8 cellular contexts compared by ENCODE assay signal in the genomic region with DNA sequence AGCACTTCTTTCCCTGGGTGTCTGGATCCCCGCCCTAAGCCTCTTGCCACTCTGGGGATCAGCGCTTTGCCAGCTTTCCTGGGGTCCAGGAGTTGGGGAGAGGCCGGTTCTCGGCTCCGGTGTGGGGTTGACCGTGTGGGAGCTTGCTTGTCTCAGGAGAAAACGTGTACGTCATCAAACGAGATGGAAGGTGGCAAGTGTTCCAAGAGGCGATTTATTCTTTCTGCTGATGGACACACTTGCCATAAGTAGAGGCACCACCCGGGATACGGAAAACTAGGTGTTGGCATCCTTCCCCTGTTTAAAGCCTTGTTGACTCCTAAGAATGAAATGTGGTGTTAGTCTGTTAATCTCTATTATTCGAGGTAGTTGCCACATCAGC. TPM values are rescaled to one million over a fixed set of nuclear protein-coding genes. Genes with fewer than 3 reads are reported as not detected.
DNase-seq lines count a peak whose midpoint lies in the region; ATAC-seq, FAIRE-seq and TF ChIP-seq lines count a peak whose summit lies in the region.

No MANE protein-coding gene starts in this region.

- H3K4me3 ChIP-seq in GM06990 (replicated peaks; ENCODE audit: low read depth, low read length) (peak overlapping the region; percentile 99), keratinocyte (ENCODE audit: control insufficient read depth in 2 of 3, extremely low read depth in 1 of 3, insufficient read depth in 2 of 3, low read depth in 1 of 3, low read length in 3 of 3) (peak overlapping the region; percentile 89 to 99 (median 98))

- H3K9ac ChIP-seq in keratinocyte (ENCODE audit: control insufficient read depth, extremely low read depth, insufficient read depth, low read length) = peak overlapping the region; percentile 98

- H3K79me2 ChIP-seq in keratinocyte (ENCODE audit: control insufficient read depth, insufficient read depth, low read length) = peaks cover 72% of the 10 kb centered on the region

- H3K4me1 Mint-ChIP-seq in activated naive CD8-positive, alpha-beta T cell (ENCODE audit: low read depth) = peaks cover 44% of the 10 kb centered on the region

- H3K27me3 ChIP-seq in GM06990 (replicated peaks; ENCODE audit: control insufficient read depth, insufficient read depth, low read length) (no peaks in the 10 kb centered on the region), keratinocyte (ENCODE audit: control insufficient read depth, extremely low read depth, insufficient read depth, low read length) (no peaks in the 10 kb centered on the region)

- H2AFZ ChIP-seq in keratinocyte (ENCODE audit: control insufficient read depth, low read length) = peak overlapping the region; percentile 94

- H3K36me3 Mint-ChIP-seq in activated naive CD8-positive, alpha-beta T cell = peaks cover 27% of the 10 kb centered on the region

- peak; percentile 27 for ATAC-seq in HG02970 (IDR thresholded peaks at IDR 0.05; ENCODE audit: low FRiP score, unreplicated experiment)

- no peak for DNase-seq in GM06990 (ENCODE audit: extremely low read depth, insufficient read length)
- DNase-seq in keratinocyte (ENCODE audit: low read depth, low spot score) = no peak
- no peak for DNase-seq in A172 (ENCODE audit: low spot score)
- no peak for DNase-seq in iPS-NIHi7 (ENCODE audit: extremely low spot score)
- DNase-seq in NCI-H226 = no peak

- peak overlapping the region; percentile 100 for H3K27ac Mint-ChIP-seq in activated naive CD8-positive, alpha-beta T cell

- H3K4me3 Mint-ChIP-seq in activated naive CD8-positive, alpha-beta T cell = peak overlapping the region; percentile 100

- H3K27ac ChIP-seq in keratinocyte (ENCODE audit: control insufficient read depth, insufficient read depth, low read length) (peak overlapping the region; percentile 99), temporal lobe (ENCODE audit: low read depth, low read length) (peak overlapping the region; percentile 76)

- peak overlapping the region; percentile 91 for H3K4me2 ChIP-seq in keratinocyte (ENCODE audit: control insufficient read depth, extremely low read depth, insufficient read depth, low read depth, low read length)

- H3K9me3 Mint-ChIP-seq in activated naive CD8-positive, alpha-beta T cell (ENCODE audit: low read depth) = no peaks in the 10 kb centered on the region

- H3K9me3 ChIP-seq in keratinocyte (ENCODE audit: control insufficient read depth, low read depth, low read length) = no peaks in the 10 kb centered on the region

- FAIRE-seq in keratinocyte (lab: Jason Lieb, UNC) = no peak

- no peaks in the 10 kb centered on the region for H3K27me3 Mint-ChIP-seq in activated naive CD8-positive, alpha-beta T cell

- H4K20me1 ChIP-seq in keratinocyte (ENCODE audit: control insufficient read depth, extremely low read depth, insufficient read depth, low read length) = peaks cover 12% of the 10 kb centered on the region

- dilution Hi-C loops in keratinocyte (cut with MboI; ENCODE audit: extremely low pct_ligation_motif_present, low sequenced_read_pairs) = no loop called here

- TF ChIP-seq CTCF in GM06990 (IDR thresholded peaks at IDR 0.05; ENCODE audit: insufficient read depth, low read length, poor library complexity, severe bottlenecking) (no peak), keratinocyte (optimal IDR thresholded peaks at IDR 0.05 in 1 of 3, IDR thresholded peaks at IDR 0.05 in 1 of 3, conservative IDR thresholded peaks at IDR 0.05 in 1 of 3; ENCODE audit: extremely low read depth in 1 of 3, insufficient read depth in 2 of 3, low read length in 3 of 3) (no peak)

- peaks cover 7% of the 10 kb centered on the region for H3K36me3 ChIP-seq in GM06990 (ENCODE audit: control insufficient read depth, insufficient read depth, low read length)
- H3K36me3 ChIP-seq in keratinocyte (ENCODE audit: control insufficient read depth in 2 of 2, extremely low read depth in 1 of 2, insufficient read depth in 2 of 2, low read length in 2 of 2) = peaks cover 16 to 26% of the 10 kb centered on the region in 2 experiments

- H3K9me1 ChIP-seq in keratinocyte (ENCODE audit: control insufficient read depth, extremely low read depth, insufficient read depth, low read length) = no peaks in the 10 kb centered on the region

- peaks cover 17% of the 10 kb centered on the region for H3K4me1 ChIP-seq in keratinocyte (ENCODE audit: control insufficient read depth, extremely low read depth, insufficient read depth, low read length)

RNA-seq across cellular contexts. Expression of a gene that starts 0.3 kb away (rescaled TPM):
- 15.6 to 34.9 TPM (median 17.8 TPM) in 3 replicates for polyA plus RNA-seq in keratinocyte
- polyA plus RNA-seq in keratinocyte (2011; ENCODE audit: low read depth) = 13.9 TPM
- polyA plus RNA-seq in keratinocyte (2011; cell fraction: cytosol; rRNA removed) = 11.6 and 19.9 TPM in 2 replicates
- 16.0 and 17.3 TPM in 2 replicates for polyA plus RNA-seq in keratinocyte (2011; cell fraction: nucleus; rRNA removed)
- 4.2 and 15.4 TPM in 2 replicates for polyA plus RNA-seq in keratinocyte (2012; ENCODE audit: low replicate concordance)
- 7.3 to 33.6 TPM (median 7.8 TPM) in 3 replicates for polyA minus RNA-seq in keratinocyte
- 10.0 TPM for polyA minus RNA-seq in keratinocyte (2011; cell fraction: cytosol; rRNA and poly(A)+ RNA removed)
- 7.5 and 16.2 TPM in 2 replicates for polyA minus RNA-seq in keratinocyte (2011; cell fraction: nucleus; rRNA and poly(A)+ RNA removed)
- 31.2 TPM for total RNA-seq in temporal lobe
- 44.4 and 51.4 TPM in 2 replicates for total RNA-seq in A172 (2014; rRNA removed; shearing (Covaris generic))

RNA-seq across cellular contexts. Expression of a gene that starts 0.8 kb away (rescaled TPM):
- polyA plus RNA-seq in keratinocyte = 4,775 to 5,343 TPM (median 4,989 TPM) in 3 replicates
- polyA plus RNA-seq in keratinocyte (2011; ENCODE audit: low read depth) = 1,839 TPM
- 5,273 and 5,283 TPM in 2 replicates for polyA plus RNA-seq in keratinocyte (2011; cell fraction: cytosol; rRNA removed)
- polyA plus RNA-seq in keratinocyte (2011; cell fraction: nucleus; rRNA removed) = 1,423 and 1,500 TPM in 2 replicates
- 4,114 and 4,154 TPM in 2 replicates for polyA plus RNA-seq in keratinocyte (2012; ENCODE audit: low replicate concordance)
- 3,166 to 4,283 TPM (median 3,515 TPM) in 3 replicates for polyA minus RNA-seq in keratinocyte
- 2,751 TPM for polyA minus RNA-seq in keratinocyte (2011; cell fraction: cytosol; rRNA and poly(A)+ RNA removed)
- polyA minus RNA-seq in keratinocyte (2011; cell fraction: nucleus; rRNA and poly(A)+ RNA removed) = 518 and 680 TPM in 2 replicates
- total RNA-seq in temporal lobe = 1,813 TPM
- 2,139 and 2,612 TPM in 2 replicates for total RNA-seq in A172 (2014; rRNA removed; shearing (Covaris generic))

RNA-seq across cellular contexts. Expression of a gene that starts 7.9 kb away (rescaled TPM):
- polyA plus RNA-seq in keratinocyte = 9.6 to 20.6 TPM (median 16.1 TPM) in 3 replicates
- polyA plus RNA-seq in keratinocyte (2011; ENCODE audit: low read depth) = 14.1 TPM
- 15.9 and 17.5 TPM in 2 replicates for polyA plus RNA-seq in keratinocyte (2011; cell fraction: cytosol; rRNA removed)
- polyA plus RNA-seq in keratinocyte (2011; cell fraction: nucleus; rRNA removed) = 6.5 and 7.5 TPM in 2 replicates
- 11.8 and 22.9 TPM in 2 replicates for polyA plus RNA-seq in keratinocyte (2012; ENCODE audit: low replicate concordance)
- polyA minus RNA-seq in keratinocyte = 1.8 to 9.0 TPM (median 7.2 TPM) in 3 replicates
- polyA minus RNA-seq in keratinocyte (2011; cell fraction: cytosol; rRNA and poly(A)+ RNA removed) = 7.9 TPM
- 0.93 and 1.6 TPM in 2 replicates for polyA minus RNA-seq in keratinocyte (2011; cell fraction: nucleus; rRNA and poly(A)+ RNA removed)
- total RNA-seq in temporal lobe = 11.8 TPM
- total RNA-seq in A172 (2014; rRNA removed; shearing (Covaris generic)) = 30.1 and 33.5 TPM in 2 replicates
